ENCODE assay signal across 14 cellular contexts in the genomic region with DNA sequence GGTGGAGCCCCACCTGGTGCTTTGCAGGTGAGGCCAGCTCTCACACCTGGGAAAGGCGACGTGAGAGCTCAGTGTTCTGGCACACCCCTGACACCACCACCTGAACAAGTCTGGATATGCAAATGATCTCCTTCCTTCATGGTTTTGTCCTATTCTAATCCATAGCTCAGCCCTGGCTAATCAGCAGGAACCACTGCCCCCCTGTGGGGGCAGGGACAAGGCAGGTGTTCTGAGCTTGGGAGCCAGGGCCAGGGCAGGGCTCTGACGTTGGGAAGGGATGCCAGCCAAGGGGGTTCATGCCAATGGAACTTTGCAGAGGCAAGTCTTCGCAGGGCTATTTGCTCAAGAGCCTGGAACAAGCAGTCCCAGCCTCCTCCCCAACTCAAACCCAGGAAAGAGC.
DNase-seq lines count a peak whose midpoint lies in the region; ATAC-seq and TF ChIP-seq lines count a peak whose summit lies in the region.
"Had no signal": no experiment of that assay in that cellular context is flagged by ENCODE, and none has a peak within 500 bp of the region (broad histone marks: within the 10 kb centered on the region; RNA-seq: fewer than 3 reads in every experiment).

No MANE protein-coding gene starts in this region.

- no peak overlapping the region for H3K4me3 ChIP-seq in Loucy (ENCODE audit: low read length, poor library complexity, severe bottlenecking)
- H3K4me3 ChIP-seq in WERI-Rb-1 (ENCODE audit: low read depth, low read length): no peak overlapping the region
- H3K4me3 ChIP-seq in mesendoderm (ENCODE audit: low read length): no peak overlapping the region
- H3K4me3 ChIP-seq: smooth muscle cell had no signal

- H3K18ac ChIP-seq in mesendoderm (ENCODE audit: low read length): no peak overlapping the region

- H4K5ac ChIP-seq in mesendoderm (ENCODE audit: low read length): no peak overlapping the region

- no CpG with 5 or more reads among the region's 4 CpGs for WGBS in mesendoderm (ENCODE audit: extremely low coverage, insufficient coverage, low lambda C conversion rate)

- H4K8ac ChIP-seq in mesendoderm (ENCODE audit: low read depth, low read length): no peak overlapping the region

- no peak overlapping the region for H3K56ac ChIP-seq in mesendoderm (ENCODE audit: low read length)

- H3K27ac ChIP-seq in WERI-Rb-1 (no peak overlapping the region), mesendoderm (ENCODE audit: low read depth, low read length) (no peak overlapping the region)
- H3K27ac ChIP-seq: 22Rv1 had no signal

- ATAC-seq in GM19324 (IDR thresholded peaks at IDR 0.05; ENCODE audit: low FRiP score, unreplicated experiment): no peak

- H3K9ac ChIP-seq in Loucy (ENCODE audit: low read depth, low read length, poor library complexity, severe bottlenecking) (no peak overlapping the region), mesendoderm (ENCODE audit: low read length) (no peak overlapping the region)

- no peaks in the 10 kb centered on the region for H3K9me2 ChIP-seq in Loucy (replicated peaks; ENCODE audit: low read depth, low read length)

- no peak overlapping the region for H2AFZ ChIP-seq in Loucy (ENCODE audit: low read length)

- H3K9me3 ChIP-seq in Loucy (ENCODE audit: insufficient read depth, low read depth, low read length) (no peaks in the 10 kb centered on the region), WERI-Rb-1 (ENCODE audit: severe bottlenecking) (no peaks in the 10 kb centered on the region)

- H3K4ac ChIP-seq in mesendoderm (ENCODE audit: low read depth, low read length): no peak overlapping the region

- no peaks in the 10 kb centered on the region for H3K79me1 ChIP-seq in mesendoderm (ENCODE audit: low read length)

- H3K4me1 ChIP-seq in Loucy (ENCODE audit: insufficient read depth, low read length, poor library complexity, severe bottlenecking) (no peaks in the 10 kb centered on the region), mesendoderm (ENCODE audit: control insufficient read depth, low read depth, low read length) (peaks cover 1% of the 10 kb centered on the region)

- H3K36me3 ChIP-seq in Loucy (ENCODE audit: insufficient read depth, low read length): no peaks in the 10 kb centered on the region
- H3K36me3 ChIP-seq in WERI-Rb-1: no peaks in the 10 kb centered on the region
- no peaks in the 10 kb centered on the region for H3K36me3 ChIP-seq in mesendoderm (ENCODE audit: control insufficient read depth, insufficient read depth, low read length)

- no peak overlapping the region for H2AK5ac ChIP-seq in mesendoderm (ENCODE audit: low read length)

- no peak overlapping the region for H2BK120ac ChIP-seq in mesendoderm (ENCODE audit: low read depth, low read length)

- no peak overlapping the region for H3K23ac ChIP-seq in mesendoderm (ENCODE audit: low read length)

- no peaks in the 10 kb centered on the region for H3F3A ChIP-seq in Loucy (ENCODE audit: low read depth)

- H3K4me2 ChIP-seq in Loucy (ENCODE audit: low read depth, low read length, poor library complexity, severe bottlenecking) (no peak overlapping the region), mesendoderm (ENCODE audit: low read length) (no peak overlapping the region)
- H3K4me2 ChIP-seq: smooth muscle cell had no signal

- peak; percentile 22; the same call in 1 of the 2 replicates for TF ChIP-seq CTCF in Loucy (conservative IDR thresholded peaks at IDR 0.05; ENCODE audit: low read length)
- peak; percentile 67 for TF ChIP-seq CTCF in WERI-Rb-1 (IDR thresholded peaks at IDR 0.05; ENCODE audit: low read depth, low read length)

- no peak overlapping the region for H2BK5ac ChIP-seq in mesendoderm (ENCODE audit: low read length)

- H2BK15ac ChIP-seq in mesendoderm (replicated peaks; ENCODE audit: low read depth): no peak overlapping the region

- H4K20me1 ChIP-seq in Loucy (ENCODE audit: insufficient read depth, low read length, poor library complexity, severe bottlenecking): no peaks in the 10 kb centered on the region

- DNase-seq in DMS 273 (lab: John Stamatoyannopoulos, UW; ENCODE audit: unreplicated experiment) (peak; percentile 11), DMS 273 treated with DMSO at 0.1 percent for 48 hours (lab: John Stamatoyannopoulos, UW) (no peak), WERI-Rb-1 (peak; percentile 77), mesendoderm (peak; percentile 28)
- no peak for DNase-seq in stimulated activated naive CD4-positive, alpha-beta T cell treated with Interleukin-2 at 50 U/mL for 16 hours (lab: John Stamatoyannopoulos, UW)
- DNase-seq in activated naive CD4-positive, alpha-beta T cell treated with Interleukin-2 at 50 U/mL for 16 hours: no peak
- DNase-seq: activated CD4-positive, CD25-positive, alpha-beta regulatory T cell treated with anti-CD3 and anti-CD28 coated beads, Interleukin-2, amount 50 U/mL, for 72 hours; erythroblast; hypothalamus; NCI-H1436 had no signal

- no peaks in the 10 kb centered on the region for H3K27me3 ChIP-seq in Loucy (ENCODE audit: insufficient read depth, low read length, poor library complexity, severe bottlenecking)
- H3K27me3 ChIP-seq in WERI-Rb-1 (ENCODE audit: insufficient read depth, low read depth, severe bottlenecking): no peaks in the 10 kb centered on the region
- no peaks in the 10 kb centered on the region for H3K27me3 ChIP-seq in mesendoderm (ENCODE audit: insufficient read depth, low read length, poor library complexity)

- no peaks in the 10 kb centered on the region for H3K79me2 ChIP-seq in Loucy (ENCODE audit: insufficient read depth, low read length)
- H3K79me2 ChIP-seq in mesendoderm (ENCODE audit: control insufficient read depth, insufficient read depth, low read length): no peaks in the 10 kb centered on the region

Comparison
In these comparisons a context has a peak if more than half of its experiments do, and no peak if none do; other contexts are left out.
1. DNase-seq: peak in DMS 273 (single experiment), WERI-Rb-1 (single experiment) and mesendoderm (single experiment); none in DMS 273 treated with DMSO at 0.1 percent for 48 hours (single experiment), stimulated activated naive CD4-positive, alpha-beta T cell treated with Interleukin-2 at 50 U/mL for 16 hours (single experiment) and activated naive CD4-positive, alpha-beta T cell treated with Interleukin-2 at 50 U/mL for 16 hours (single experiment).